ENCODE assay signal across 10 cellular contexts in the genomic region with DNA sequence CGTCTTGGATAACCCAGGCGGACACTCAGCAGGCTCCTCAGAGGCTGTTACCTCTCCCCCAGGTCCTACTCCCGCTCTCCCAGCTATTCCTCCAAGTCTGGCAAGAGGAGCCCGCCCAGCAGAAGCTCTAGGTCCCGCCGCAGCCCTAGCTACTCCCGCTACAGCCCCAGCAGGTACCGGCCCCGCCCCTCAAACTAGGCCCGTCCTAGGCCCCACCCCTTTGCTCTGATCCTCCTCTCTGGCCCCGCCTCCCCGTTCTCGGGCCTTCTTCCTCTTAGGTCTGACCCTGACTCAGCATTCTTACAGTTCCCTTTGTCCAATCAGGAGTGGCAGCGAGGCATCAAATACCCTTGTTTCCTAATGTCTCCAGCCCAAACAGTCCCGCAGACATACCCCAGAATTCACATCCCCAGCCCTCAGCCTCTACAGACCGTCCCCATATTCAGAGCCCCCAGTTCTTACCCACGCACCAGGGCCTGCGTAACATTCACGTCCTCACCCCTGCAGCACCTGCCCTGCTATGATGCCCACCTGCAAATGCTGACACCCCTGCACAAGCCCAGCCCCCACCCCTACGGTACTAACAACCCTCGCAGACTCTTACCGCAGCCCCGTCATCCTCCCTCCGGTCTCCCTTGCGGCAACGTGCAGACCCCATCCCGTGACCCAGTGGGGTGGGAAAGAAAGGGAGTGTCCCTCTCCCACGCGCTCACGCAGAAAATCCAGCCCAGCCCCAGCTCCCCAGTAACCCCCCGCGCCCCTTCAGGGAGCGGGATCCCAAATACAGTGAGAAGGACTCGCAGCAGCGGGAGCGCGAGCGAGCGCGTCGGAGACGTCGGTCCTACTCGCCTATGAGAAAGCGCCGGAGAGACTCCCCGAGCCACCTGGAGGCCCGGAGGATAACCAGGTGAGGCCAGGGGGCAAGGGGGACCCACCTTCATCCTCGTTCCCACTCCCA. TPM values are rescaled to one million over a fixed set of nuclear protein-coding genes. Genes with fewer than 3 reads are reported as not detected.
DNase-seq lines count a peak whose midpoint lies in the region; ATAC-seq and TF ChIP-seq lines count a peak whose summit lies in the region.
"Had no signal": no experiment of that assay in that cellular context is flagged by ENCODE, and none has a peak within 500 bp of the region (broad histone marks: within the 10 kb centered on the region; RNA-seq: fewer than 3 reads in every experiment).

No MANE protein-coding gene starts in this region.

- CTCF ChIA-PET in Calu3 (lab: Charles Lee): no interaction called here

- no TSS peak for BruUV-seq in Calu3 (replicated peaks; lab: Mats Ljungman, UMichigan)

- H3K9me3 Mint-ChIP-seq in activated T-cell treated with anti-CD3 and anti-CD28 coated beads, Interleukin-2, amount 50 U/mL, for 24 hours: peaks cover 10% of the 10 kb centered on the region
- H3K9me3 Mint-ChIP-seq in endodermal cell (peaks cover 9% of the 10 kb centered on the region), type B pancreatic cell (no peaks in the 10 kb centered on the region), Calu3 (ENCODE audit: low read depth, unreplicated experiment) (no peaks in the 10 kb centered on the region)

- peak overlapping the region; percentile 73 for H3K9ac ChIP-seq in endodermal cell (ENCODE audit: extremely low read depth, low read length, poor library complexity, severe bottlenecking)

- no peak overlapping the region for H3K4me3 Mint-ChIP-seq in activated T-cell treated with anti-CD3 and anti-CD28 coated beads, Interleukin-2, amount 50 U/mL, for 24 hours
- H3K4me3 Mint-ChIP-seq in endodermal cell (peak overlapping the region; percentile 84), type B pancreatic cell (peak overlapping the region; percentile 88), Calu3 (ENCODE audit: low read depth, unreplicated experiment) (no peak overlapping the region)

- no peaks in the 10 kb centered on the region for H3K4me1 ChIP-seq in endodermal cell (ENCODE audit: control insufficient read depth, insufficient read depth, low read length)
- peaks cover 0 to 8% of the 10 kb centered on the region in 2 donors for H3K4me1 ChIP-seq in lung (ENCODE audit: control insufficient read depth in 2 of 2, insufficient read depth in 2 of 2, low read length in 2 of 2)
- H3K4me1 ChIP-seq: SJSA1 had no signal

- H3K27ac Mint-ChIP-seq in activated T-cell treated with anti-CD3 and anti-CD28 coated beads, Interleukin-2, amount 50 U/mL, for 24 hours: no peak overlapping the region
- H3K27ac Mint-ChIP-seq in endodermal cell (peak overlapping the region; percentile 100), type B pancreatic cell (peak overlapping the region; percentile 95), Calu3 (ENCODE audit: unreplicated experiment) (no peak overlapping the region)

- H3K4me1 Mint-ChIP-seq in activated T-cell treated with anti-CD3 and anti-CD28 coated beads, Interleukin-2, amount 50 U/mL, for 24 hours (ENCODE audit: low read depth): peaks cover 4% of the 10 kb centered on the region
- H3K4me1 Mint-ChIP-seq in endodermal cell (peaks cover 12% of the 10 kb centered on the region), type B pancreatic cell (ENCODE audit: unreplicated experiment) (peaks cover 13% of the 10 kb centered on the region), Calu3 (ENCODE audit: low read depth, unreplicated experiment) (no peaks in the 10 kb centered on the region)
- H3K4me1 Mint-ChIP-seq: brain had no signal

- H3K36me3 Mint-ChIP-seq in activated T-cell treated with anti-CD3 and anti-CD28 coated beads, Interleukin-2, amount 50 U/mL, for 24 hours (ENCODE audit: low read depth): no peaks in the 10 kb centered on the region
- H3K36me3 Mint-ChIP-seq in endodermal cell (ENCODE audit: low read depth): peaks cover 15% of the 10 kb centered on the region
- H3K36me3 Mint-ChIP-seq in type B pancreatic cell: no peaks in the 10 kb centered on the region
- H3K36me3 Mint-ChIP-seq in Calu3 (ENCODE audit: insufficient read depth, unreplicated experiment): no peaks in the 10 kb centered on the region

- intact Hi-C loops in Calu3 (cut with micrococcal nuclease; ENCODE audit: unreplicated experiment): no loop called here

- H3K27me3 ChIP-seq in endodermal cell (ENCODE audit: control insufficient read depth, insufficient read depth, low read length, poor library complexity, severe bottlenecking): no peaks in the 10 kb centered on the region
- no peaks in the 10 kb centered on the region for H3K27me3 ChIP-seq in lung (ENCODE audit: control insufficient read depth, insufficient read depth)
- H3K27me3 ChIP-seq: SJSA1 had no signal

- no peaks in the 10 kb centered on the region for H3K36me3 ChIP-seq in endodermal cell (ENCODE audit: control insufficient read depth, insufficient read depth, low read length)
- H3K36me3 ChIP-seq in lung (ENCODE audit: control insufficient read depth in 2 of 2, insufficient read depth in 2 of 2, low read length in 2 of 2): no peaks in the 10 kb centered on the region
- H3K36me3 ChIP-seq: SJSA1 had no signal

- H3K27ac ChIP-seq in endodermal cell (ENCODE audit: low read depth, low read length) (no peak overlapping the region), lung (ENCODE audit: low read depth in 1 of 2, low read length in 1 of 2) (no peak overlapping the region)
- H3K27ac ChIP-seq: SJSA1 had no signal

- H3K27me3 Mint-ChIP-seq in activated T-cell treated with anti-CD3 and anti-CD28 coated beads, Interleukin-2, amount 50 U/mL, for 24 hours: peaks cover 31% of the 10 kb centered on the region
- H3K27me3 Mint-ChIP-seq in endodermal cell (ENCODE audit: insufficient read depth): peaks cover 2% of the 10 kb centered on the region
- peaks cover 5% of the 10 kb centered on the region for H3K27me3 Mint-ChIP-seq in type B pancreatic cell
- peaks cover 62% of the 10 kb centered on the region for H3K27me3 Mint-ChIP-seq in Calu3 (ENCODE audit: unreplicated experiment)

- DNase-seq in activated T-cell treated with anti-CD3 and anti-CD28 coated beads for 24 hours (ENCODE audit: low read depth) (peak; percentile 2), endodermal cell (peak; percentile 100), lung (ENCODE audit: low spot score) (peak; percentile 77), type B pancreatic cell (ENCODE audit: extremely low spot score, unreplicated experiment) (peak; percentile 80), Calu3 (no peak), G401 (ENCODE audit: low spot score) (no peak)
- DNase-seq in activated T-cell treated with anti-CD3 and anti-CD28 coated beads, Interleukin-2, amount 50 U/mL, for 24 hours: no peak
- no peak for DNase-seq in activated effector memory CD4-positive, alpha-beta T cell treated with anti-CD3 and anti-CD28 coated beads, Interleukin-2, amount 50 U/mL, for 16 hours

- H3K4me3 ChIP-seq in endodermal cell (ENCODE audit: low read length): peak overlapping the region; percentile 76
- H3K4me3 ChIP-seq in lung: no peak overlapping the region
- H3K4me3 ChIP-seq: SJSA1 had no signal

- in situ Hi-C loops in G401 (cut with HindIII; ENCODE audit: low sequenced_read_pairs): no loop called here

- peak; percentile 27 for TF ChIP-seq CTCF in endodermal cell (conservative IDR thresholded peaks at IDR 0.05)
- TF ChIP-seq CTCF in lung (IDR thresholded peaks at IDR 0.05; ENCODE audit: control extremely low read depth, extremely low read depth): no peak
- TF ChIP-seq CTCF in type B pancreatic cell (conservative IDR thresholded peaks at IDR 0.05): no peak
- TF ChIP-seq CTCF in Calu3 (IDR thresholded peaks at IDR 0.05; ENCODE audit: unreplicated experiment): no peak

- WGBS in endodermal cell (ENCODE audit: insufficient coverage in 1 of 2, insufficient read length in 1 of 2), 2 experiments: 38 to 65% methylated on average over 6 to 49 of the region's 49 CpGs
- WGBS in lung, 2 donors: 35 to 48% methylated on average over 49 of the region's 49 CpGs

- ATAC-seq in lung (ENCODE audit: insufficient read depth, low FRiP score): peak; percentile 86

- H3K9me3 ChIP-seq in endodermal cell (ENCODE audit: control insufficient read depth, low read length) (peaks cover 14% of the 10 kb centered on the region), lung (ENCODE audit: control insufficient read depth in 2 of 2, insufficient read depth in 1 of 2, low read length in 1 of 2) (peaks cover 0 to 10% of the 10 kb centered on the region in 2 donors)
- H3K9me3 ChIP-seq: SJSA1 had no signal

RNA-seq across cellular contexts. Expression of gene HSPB8, which starts 25.0 kb away (rescaled TPM):
- total RNA-seq in endodermal cell: 10 to 100 TPM in 1 of 2 donors, 1 to 10 TPM in 1; 9.7 to 10.4 TPM
- polyA plus RNA-seq in endodermal cell (2013, experiment 1 of 2): 5.5 TPM
- 7.6 TPM for polyA plus RNA-seq in endodermal cell (2013, experiment 2 of 2)
- total RNA-seq in lung: 10 to 100 TPM; 34.4 to 49.1 TPM
- 10 to 100 TPM; 38.1 to 43.4 TPM for polyA plus RNA-seq in lung
- 17.0 and 41.4 TPM in 2 replicates for total RNA-seq in type B pancreatic cell (ENCODE audit: low replicate concordance)
- 2.0 and 2.6 TPM in 2 replicates for total RNA-seq in Calu3 (2022)
- 0.80 TPM in 1 of 2 replicates, not detected in the other for total RNA-seq in G401 (2014; rRNA removed; shearing (Covaris generic))

Comparison
In these comparisons a context has a peak if more than half of its experiments do, and no peak if none do; other contexts are left out.
1. DNase-seq: peak in activated T-cell treated with anti-CD3 and anti-CD28 coated beads for 24 hours (single experiment), endodermal cell (single experiment), lung (single experiment) and type B pancreatic cell (single experiment); none in activated T-cell treated with anti-CD3 and anti-CD28 coated beads, Interleukin-2, amount 50 U/mL, for 24 hours (single experiment), activated effector memory CD4-positive, alpha-beta T cell treated with anti-CD3 and anti-CD28 coated beads, Interleukin-2, amount 50 U/mL, for 16 hours (single experiment), Calu3 (single experiment) and G401 (single experiment).
2. H3K27ac Mint-ChIP-seq: peak in endodermal cell (single experiment) and type B pancreatic cell (single experiment); none in activated T-cell treated with anti-CD3 and anti-CD28 coated beads, Interleukin-2, amount 50 U/mL, for 24 hours (single experiment) and Calu3 (single experiment).
3. H3K4me3 Mint-ChIP-seq: peak in endodermal cell (single experiment) and type B pancreatic cell (single experiment); none in activated T-cell treated with anti-CD3 and anti-CD28 coated beads, Interleukin-2, amount 50 U/mL, for 24 hours (single experiment) and Calu3 (single experiment).